Comparison of ENCODE assay signal across 7 cellular contexts in the genomic region with DNA sequence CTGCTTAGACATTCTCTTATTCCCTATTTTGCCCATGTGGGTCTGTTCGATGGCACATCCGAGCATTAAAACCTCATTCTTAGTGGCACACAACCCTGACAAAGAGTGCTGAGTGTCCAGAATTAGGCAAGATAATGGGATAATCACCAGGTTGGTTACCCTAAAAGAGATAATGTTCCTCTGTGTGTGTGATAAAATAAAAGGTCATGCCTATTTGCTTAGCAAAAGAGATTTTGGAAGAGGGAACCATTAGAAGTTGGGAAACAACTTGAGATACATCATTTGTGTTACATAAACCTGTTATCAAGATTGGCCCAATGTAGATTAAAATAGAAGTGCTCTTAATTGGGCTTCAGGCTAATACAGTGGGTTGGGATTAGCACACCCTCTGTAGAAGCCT.
"Had no signal": no experiment of that assay in that cellular context is flagged by ENCODE, and none has a peak within 500 bp of the region (broad histone marks: within the 10 kb centered on the region; RNA-seq: fewer than 3 reads in every experiment).

No MANE protein-coding gene starts in this region.

- FAIRE-seq: G401.6, GM12878, GM12891, GM12892, GM18507 had no signal

- DNase-seq: GDM1, GF-D8 had no signal

- ATAC-seq: GM12878 had no signal

- H3K4me3 ChIP-seq: GM12878 had no signal
